Comparison of ENCODE assay signal across 8 cellular contexts in the genomic region with DNA sequence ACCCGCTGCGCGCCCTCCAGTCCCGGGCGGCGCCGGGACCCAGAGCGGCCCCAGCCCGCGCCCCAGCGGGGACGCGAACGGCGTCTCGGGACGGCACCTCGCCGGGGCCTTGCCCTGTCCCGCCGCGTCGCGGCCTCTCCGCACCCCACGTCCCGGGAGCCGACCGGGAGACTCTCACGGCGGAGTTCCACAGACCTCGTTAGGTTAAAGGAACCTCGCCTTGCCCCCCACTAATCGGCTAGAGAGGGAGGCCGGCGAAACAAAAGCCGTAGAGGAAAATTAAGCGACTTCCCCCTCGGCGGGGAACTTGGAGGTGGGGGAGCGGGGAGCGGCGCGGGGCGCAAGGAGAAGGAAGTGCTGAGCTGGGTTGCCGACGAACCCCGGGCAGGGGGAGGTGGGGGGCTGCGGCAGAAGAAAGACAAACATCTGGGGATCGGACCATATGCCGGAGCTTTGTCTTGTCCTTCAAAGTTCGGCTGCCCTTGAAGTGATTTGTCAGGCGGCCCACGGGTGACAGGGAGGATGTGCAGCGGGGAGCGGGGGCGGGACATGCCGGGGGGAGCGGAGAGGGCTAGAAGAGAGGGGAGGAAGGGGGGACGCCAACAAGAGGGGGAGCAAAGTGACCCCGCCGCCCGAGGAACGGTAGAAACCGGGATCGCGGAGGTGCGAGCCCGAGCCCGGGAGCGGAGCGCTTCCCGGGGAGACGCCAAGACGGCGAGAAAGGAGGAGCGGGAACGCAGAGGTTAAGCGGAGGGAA.
DNase-seq lines count a peak whose midpoint lies in the region; ATAC-seq and TF ChIP-seq lines count a peak whose summit lies in the region.

No MANE protein-coding gene starts in this region.

- ATAC-seq in HG03196 (IDR thresholded peaks at IDR 0.05; ENCODE audit: unreplicated experiment) (peak; percentile 38), GM21737 (IDR thresholded peaks at IDR 0.05; ENCODE audit: unreplicated experiment) (no peak)

- H3K4me1 ChIP-seq in neuron (ENCODE audit: insufficient read depth, low read length): peaks cover 17% of the 10 kb centered on the region

- TF ChIP-seq CTCF in WI38 (IDR thresholded peaks at IDR 0.05; ENCODE audit: low read depth, low read length): no peak
- no peak for TF ChIP-seq CTCF in fibroblast of villous mesenchyme (IDR thresholded peaks at IDR 0.05; ENCODE audit: insufficient read depth, low read depth, low read length)

- H3K9me3 ChIP-seq in neuron (ENCODE audit: low read length): no peaks in the 10 kb centered on the region

- peak; percentile 23 for DNase-seq in stimulated activated CD4-positive, alpha-beta T cell treated with anti-CD3 and anti-CD28 coated beads, Interleukin-15, amount 100 ng/mL, for 24 hours
- DNase-seq in stimulated activated CD4-positive, alpha-beta T cell treated with anti-CD3 and anti-CD28 coated beads, Interleukin-2, amount 100 ng/mL, for 48 hours: no peak
- DNase-seq in fibroblast of villous mesenchyme (ENCODE audit: low read depth): peak; percentile 5
- no peak for DNase-seq in hippocampal formation (lab: John Stamatoyannopoulos, UW)

- H2AFZ ChIP-seq in neuron (ENCODE audit: low read depth, low read length): peak overlapping the region; percentile 97

- H3K4me3 ChIP-seq in WI38 (ENCODE audit: low read depth, low read length) (peak overlapping the region; percentile 66), fibroblast of villous mesenchyme (ENCODE audit: low read depth, low read length) (peak overlapping the region; percentile 56), neuron (ENCODE audit: low read length) (peak overlapping the region; percentile 44)

- peaks cover 55% of the 10 kb centered on the region for H3K27me3 ChIP-seq in neuron (ENCODE audit: insufficient read depth, low read length)

- no peaks in the 10 kb centered on the region for H3K36me3 ChIP-seq in neuron (ENCODE audit: insufficient read depth, low read length)

Comparison
In these comparisons a context has a peak if more than half of its experiments do, and no peak if none do; other contexts are left out.
1. DNase-seq: peak in stimulated activated CD4-positive, alpha-beta T cell treated with anti-CD3 and anti-CD28 coated beads, Interleukin-15, amount 100 ng/mL, for 24 hours (single experiment) and fibroblast of villous mesenchyme (single experiment); none in stimulated activated CD4-positive, alpha-beta T cell treated with anti-CD3 and anti-CD28 coated beads, Interleukin-2, amount 100 ng/mL, for 48 hours (0 of 2) and hippocampal formation (0 of 2).
2. Peak in every context shown above with its lines, with median percentiles within 50 percentile points of each other: H3K4me3 ChIP-seq.